ENCODE assay signal across 17 cellular contexts in genomic region chr4:113768952-113769351, GRCh38. TPM values are rescaled to one million over a fixed set of nuclear protein-coding genes. Genes with fewer than 3 reads are reported as not detected.
DNase-seq lines count a peak whose midpoint lies in the region; ATAC-seq and TF ChIP-seq lines count a peak whose summit lies in the region.
"Had no signal": no experiment of that assay in that cellular context is flagged by ENCODE, and none has a peak within 500 bp of the region (broad histone marks: within the 10 kb centered on the region; RNA-seq: fewer than 3 reads in every experiment).

No MANE protein-coding gene starts in this region.

- H3K79me2 ChIP-seq in PC-3 (ENCODE audit: low read length), result no peaks in the 10 kb centered on the region

- no peaks in the 10 kb centered on the region for H3F3A ChIP-seq in PC-3 (ENCODE audit: low read length, unreplicated experiment)

- POLR2A ChIA-PET in activated CD8-positive, alpha-beta T cell treated with anti-CD3 and anti-CD28 coated beads for 36 hours (lab: Charles Lee), result interaction anchor here (0.6 to 1.9 kb wide), 2 partner anchors 8 to 236 kb away, joined by 3 to 4 read pairs; no protein-coding TSS in a partner anchor
- POLR2A ChIA-PET in activated CD8-positive, alpha-beta T cell treated with anti-CD3 and anti-CD28 coated beads, Interleukin-2, amount 10 ng/mL, durations not matched to agents 7 days and 5 days (lab: Charles Lee), result no interaction called here
- POLR2A ChIA-PET in PC-3 (lab: Charles Lee; ENCODE audit: unreplicated experiment), result no interaction called here

- peaks cover 9% of the 10 kb centered on the region for H3K36me3 Mint-ChIP-seq in activated CD8-positive, alpha-beta T cell treated with anti-CD3 and anti-CD28 coated beads for 36 hours (ENCODE audit: low read depth)
- peaks cover 5% of the 10 kb centered on the region for H3K36me3 Mint-ChIP-seq in activated CD8-positive, alpha-beta T cell treated with anti-CD3 and anti-CD28 coated beads, Interleukin-2, amount 10 ng/mL, durations not matched to agents 7 days and 5 days (ENCODE audit: low read depth)
- no peaks in the 10 kb centered on the region for H3K36me3 Mint-ChIP-seq in HFFc6 (ENCODE audit: low read depth)
- H3K36me3 Mint-ChIP-seq: CD4-positive, alpha-beta memory T cell had no signal

- H3K4me3 ChIP-seq in PC-3 (ENCODE audit: low read length), result no peak overlapping the region
- H3K4me3 ChIP-seq: A549, GM23338 had no signal

- CTCF ChIA-PET in activated CD8-positive, alpha-beta T cell treated with anti-CD3 and anti-CD28 coated beads for 36 hours (lab: Charles Lee), result no interaction called here
- CTCF ChIA-PET in activated CD8-positive, alpha-beta T cell treated with anti-CD3 and anti-CD28 coated beads, Interleukin-2, amount 10 ng/mL, durations not matched to agents 7 days and 5 days (lab: Charles Lee), result interaction anchor here (1.0 kb wide), 1 partner anchor 133 kb away, joined by 3 read pairs; no protein-coding TSS in a partner anchor
- CTCF ChIA-PET in PC-3 (lab: Charles Lee), result no interaction called here

- intact Hi-C loops in activated CD8-positive, alpha-beta T cell treated with anti-CD3 and anti-CD28 coated beads for 36 hours (cut with micrococcal nuclease), result loop anchor here (10.0 kb wide), 2 partner anchors 136 to 294 kb away; no protein-coding TSS in a partner anchor
- intact Hi-C loops in PC-3 (cut with micrococcal nuclease), result no loop called here

- H3K9me2 ChIP-seq in PC-3 (replicated peaks; ENCODE audit: low read length), result no peaks in the 10 kb centered on the region

- H3K4me1 ChIP-seq in PC-3 (ENCODE audit: insufficient read depth, low read length), result peaks cover 15% of the 10 kb centered on the region
- H3K4me1 ChIP-seq: A549 had no signal

- H3K36me3 ChIP-seq in PC-3 (ENCODE audit: low read depth, low read length), result no peaks in the 10 kb centered on the region

- ATAC-seq in activated CD8-positive, alpha-beta T cell treated with anti-CD3 and anti-CD28 coated beads for 36 hours, result no peak
- no peak for ATAC-seq in activated CD8-positive, alpha-beta T cell treated with anti-CD3 and anti-CD28 coated beads, Interleukin-2, amount 10 ng/mL, durations not matched to agents 7 days and 5 days
- ATAC-seq in PC-3, result no peak
- ATAC-seq in esophagus mucosa, result peak; percentile 73
- no peak for ATAC-seq in HG03045 (IDR thresholded peaks at IDR 0.05; ENCODE audit: unreplicated experiment)
- ATAC-seq: A549, GM23338 had no signal

- no peaks in the 10 kb centered on the region for H3K9me3 ChIP-seq in PC-3 (ENCODE audit: low read length)
- H3K9me3 ChIP-seq: A549 had no signal

- no peaks in the 10 kb centered on the region for H3K27me3 Mint-ChIP-seq in activated CD8-positive, alpha-beta T cell treated with anti-CD3 and anti-CD28 coated beads for 36 hours
- H3K27me3 Mint-ChIP-seq in activated CD8-positive, alpha-beta T cell treated with anti-CD3 and anti-CD28 coated beads, Interleukin-2, amount 10 ng/mL, durations not matched to agents 7 days and 5 days (ENCODE audit: low read depth), result no peaks in the 10 kb centered on the region
- no peaks in the 10 kb centered on the region for H3K27me3 Mint-ChIP-seq in HFFc6 (ENCODE audit: insufficient read depth)
- H3K27me3 Mint-ChIP-seq: CD4-positive, alpha-beta memory T cell had no signal

- H2AFZ ChIP-seq in PC-3 (ENCODE audit: low read length), result no peak overlapping the region
- H2AFZ ChIP-seq: GM23338 had no signal

- H3K4me1 Mint-ChIP-seq in activated CD8-positive, alpha-beta T cell treated with anti-CD3 and anti-CD28 coated beads for 36 hours (ENCODE audit: low read depth), result peaks cover 61% of the 10 kb centered on the region
- H3K4me1 Mint-ChIP-seq in activated CD8-positive, alpha-beta T cell treated with anti-CD3 and anti-CD28 coated beads, Interleukin-2, amount 10 ng/mL, durations not matched to agents 7 days and 5 days (ENCODE audit: low read depth), result peaks cover 26% of the 10 kb centered on the region
- H3K4me1 Mint-ChIP-seq in HFFc6 (ENCODE audit: low read depth), result no peaks in the 10 kb centered on the region; the same call in 1 of the 2 replicates

- peaks cover 6% of the 10 kb centered on the region for H3K9me3 Mint-ChIP-seq in activated CD8-positive, alpha-beta T cell treated with anti-CD3 and anti-CD28 coated beads for 36 hours
- H3K9me3 Mint-ChIP-seq in activated CD8-positive, alpha-beta T cell treated with anti-CD3 and anti-CD28 coated beads, Interleukin-2, amount 10 ng/mL, durations not matched to agents 7 days and 5 days (ENCODE audit: insufficient read depth), result no peaks in the 10 kb centered on the region
- no peaks in the 10 kb centered on the region for H3K9me3 Mint-ChIP-seq in HFFc6

- H3K27me3 ChIP-seq in PC-3 (ENCODE audit: low read length), result no peaks in the 10 kb centered on the region

- peak overlapping the region; percentile 15 for H3K27ac Mint-ChIP-seq in activated CD8-positive, alpha-beta T cell treated with anti-CD3 and anti-CD28 coated beads for 36 hours
- H3K27ac Mint-ChIP-seq in activated CD8-positive, alpha-beta T cell treated with anti-CD3 and anti-CD28 coated beads, Interleukin-2, amount 10 ng/mL, durations not matched to agents 7 days and 5 days, result no peak overlapping the region
- no peak overlapping the region for H3K27ac Mint-ChIP-seq in HFFc6
- H3K27ac Mint-ChIP-seq: GM23338, H9 had no signal

- TF ChIP-seq CTCF in activated CD8-positive, alpha-beta T cell treated with anti-CD3 and anti-CD28 coated beads for 36 hours (IDR thresholded peaks at IDR 0.05), result no peak
- TF ChIP-seq CTCF in PC-3 (conservative IDR thresholded peaks at IDR 0.05; ENCODE audit: low read depth, low read length), result no peak
- no peak for TF ChIP-seq CTCF in HFFc6 (IDR thresholded peaks at IDR 0.05)

- 0 out of 2 replicates have a peak overlapping the region, but pooled peaks have one; percentile 16 for H3K27ac ChIP-seq in PC-3 (ENCODE audit: low read length)
- H3K27ac ChIP-seq: A549 had no signal

- no peak overlapping the region for H3K9ac ChIP-seq in PC-3 (ENCODE audit: low read length)

- no peak overlapping the region for H3K4me3 Mint-ChIP-seq in activated CD8-positive, alpha-beta T cell treated with anti-CD3 and anti-CD28 coated beads for 36 hours
- H3K4me3 Mint-ChIP-seq in activated CD8-positive, alpha-beta T cell treated with anti-CD3 and anti-CD28 coated beads, Interleukin-2, amount 10 ng/mL, durations not matched to agents 7 days and 5 days, result no peak overlapping the region
- H3K4me3 Mint-ChIP-seq in HFFc6, result no peak overlapping the region
- H3K4me3 Mint-ChIP-seq: CD4-positive, alpha-beta memory T cell; GM23338; H9 had no signal

- DNase-seq in activated CD8-positive, alpha-beta T cell treated with anti-CD3 and anti-CD28 coated beads for 36 hours, result no peak
- DNase-seq in activated CD8-positive, alpha-beta T cell treated with anti-CD3 and anti-CD28 coated beads, Interleukin-2, amount 10 ng/mL, durations not matched to agents 7 days and 5 days, result no peak
- DNase-seq in PC-3 (peak; percentile 76), HFFc6 (no peak)
- DNase-seq in activated naive CD4-positive, alpha-beta T cell (lab: John Stamatoyannopoulos, UW), result no peak
- DNase-seq: 8988T; ACHN; C1 segment of cervical spinal cord; CD4-positive, alpha-beta memory T cell; COR-L47; DMS153; DND-41; H9 had no signal

- H4K20me1 ChIP-seq in PC-3 (ENCODE audit: low read length), result no peaks in the 10 kb centered on the region

- peak overlapping the region; percentile 14; the same call in 1 of the 2 replicates for H3K4me2 ChIP-seq in PC-3 (ENCODE audit: low read length)
- H3K4me2 ChIP-seq: A549, GM23338 had no signal

- no TSS peak for BruUV-seq in PC-3 (replicated peaks; lab: Mats Ljungman, UMichigan)

RNA-seq across cellular contexts. Expression of gene CAMK2D, which starts 7.4 kb away (rescaled TPM):
- total RNA-seq in activated CD8-positive, alpha-beta T cell treated with anti-CD3 and anti-CD28 coated beads for 36 hours, result 10 to 100 TPM; 62.8 to 66.1 TPM
- 10 to 100 TPM; 30.7 to 31.1 TPM for total RNA-seq in activated CD8-positive, alpha-beta T cell treated with anti-CD3 and anti-CD28 coated beads, Interleukin-2, amount 10 ng/mL, durations not matched to agents 7 days and 5 days
- total RNA-seq in PC-3 (2014; rRNA removed) (14.3 and 15.4 TPM in 2 replicates), esophagus mucosa (48.9 TPM)
- total RNA-seq in HFFc6 (2021; fragmentation: NEBNext Ultra II Directional; extraction: Animal tissue kit (Norgen Biotek cat#: 25700)), result 100 to 1,000 TPM in 1 of 6 experiments, 10 to 100 TPM in 5; 83.7 to 102 (median 94.1) TPM
